31 cellular contexts compared by ENCODE assay signal in genomic region chr16:88606146-88606757, GRCh38. TPM values are rescaled to one million over a fixed set of nuclear protein-coding genes. Genes with fewer than 3 reads are reported as not detected.
"Had no signal": no experiment of that assay in that cellular context is flagged by ENCODE, and none has a peak within 500 bp of the region (broad histone marks: within the 10 kb centered on the region; RNA-seq: fewer than 3 reads in every experiment).

No MANE protein-coding gene starts in this region.

- FAIRE-seq: small intestine had no signal

- ATAC-seq: activated CD4-positive, alpha-beta T cell treated with anti-CD3 and anti-CD28 coated beads for 36 hours; activated T-helper 17 cell treated with anti-CD3 and anti-CD28 coated beads, Interleukin-2, amount 50 U/mL, for 72 hours; effector memory CD8-positive, alpha-beta T cell; gastrocnemius medialis; left cardiac atrium; sciatic nerve; stimulated activated memory B cell treated with anti-CD40 and anti-IgM and Interleukin-4, amounts not matched to agents 10 μg/mL and 1 μg/mL and 100 μg/mL, for 72 hours had no signal

- H3K27me3 Mint-ChIP-seq: activated B cell treated with CpG ODN at 0.5 μM for 24 hours; activated CD4-positive, alpha-beta T cell treated with anti-CD3 and anti-CD28 coated beads for 36 hours; activated naive CD8-positive, alpha-beta T cell; activated T-cell treated with anti-CD3 and anti-CD28 coated beads, Interleukin-2, amount 50 U/mL, for 24 hours; activated T-helper 17 cell treated with anti-CD3 and anti-CD28 coated beads, Interleukin-2, amount 50 U/mL, for 72 hours; effector memory CD8-positive, alpha-beta T cell; memory B cell; stimulated activated memory B cell treated with anti-CD40 and anti-IgM and Interleukin-4, amounts not matched to agents 10 μg/mL and 1 μg/mL and 100 μg/mL, for 72 hours had no signal

- H3K27ac ChIP-seq: adrenal gland, ascending aorta, brain microvascular endothelial cell, colonic mucosa, esophagus muscularis mucosa, gastrocnemius medialis, heart left ventricle, tibial nerve, uterus had no signal

- H3K27ac Mint-ChIP-seq: activated B cell treated with CpG ODN at 0.5 μM for 24 hours; activated CD4-positive, alpha-beta T cell treated with anti-CD3 and anti-CD28 coated beads for 36 hours; activated naive CD8-positive, alpha-beta T cell; activated T-cell treated with anti-CD3 and anti-CD28 coated beads, Interleukin-2, amount 50 U/mL, for 24 hours; activated T-helper 17 cell treated with anti-CD3 and anti-CD28 coated beads, Interleukin-2, amount 50 U/mL, for 72 hours; memory B cell; nephron; stimulated activated memory B cell treated with anti-CD40 and anti-IgM and Interleukin-4, amounts not matched to agents 10 μg/mL and 1 μg/mL and 100 μg/mL, for 72 hours; T-helper 1 cell treated with Interleukin-12 subunit alpha and Interleukin-12 subunit beta and Interleukin-4 antibody, amounts not matched to agents 30 μg/mL and 1 μg/mL, for 36 hours had no signal

- H3K4me3 Mint-ChIP-seq: activated B cell treated with CpG ODN at 0.5 μM for 24 hours; activated CD4-positive, alpha-beta T cell treated with anti-CD3 and anti-CD28 coated beads for 36 hours; activated naive CD8-positive, alpha-beta T cell; activated T-cell treated with anti-CD3 and anti-CD28 coated beads, Interleukin-2, amount 50 U/mL, for 24 hours; activated T-helper 17 cell treated with anti-CD3 and anti-CD28 coated beads, Interleukin-2, amount 50 U/mL, for 72 hours; effector memory CD8-positive, alpha-beta T cell; memory B cell; nephron; stimulated activated memory B cell treated with anti-CD40 and anti-IgM and Interleukin-4, amounts not matched to agents 10 μg/mL and 1 μg/mL and 100 μg/mL, for 72 hours; T-helper 1 cell treated with Interleukin-12 subunit alpha and Interleukin-12 subunit beta and Interleukin-4 antibody, amounts not matched to agents 30 μg/mL and 1 μg/mL, for 36 hours had no signal

- H3K27me3 ChIP-seq: adrenal gland, ascending aorta, brain microvascular endothelial cell, colonic mucosa, dorsolateral prefrontal cortex, esophagus muscularis mucosa, gastrocnemius medialis, heart left ventricle, tibial nerve, uterus had no signal

- H3K4me3 ChIP-seq: adrenal gland, ascending aorta, colonic mucosa, dorsolateral prefrontal cortex, esophagus muscularis mucosa, gastrocnemius medialis, heart left ventricle, tibial nerve, uterus had no signal

- H3K36me3 ChIP-seq: uterus had no signal

- H3K4me1 ChIP-seq: ascending aorta, colonic mucosa, gastrocnemius medialis, tibial nerve, uterus had no signal

- H3K9me3 Mint-ChIP-seq: activated B cell treated with CpG ODN at 0.5 μM for 24 hours; activated T-cell treated with anti-CD3 and anti-CD28 coated beads, Interleukin-2, amount 50 U/mL, for 24 hours; activated T-helper 17 cell treated with anti-CD3 and anti-CD28 coated beads, Interleukin-2, amount 50 U/mL, for 72 hours; effector memory CD8-positive, alpha-beta T cell; memory B cell; nephron; stimulated activated memory B cell treated with anti-CD40 and anti-IgM and Interleukin-4, amounts not matched to agents 10 μg/mL and 1 μg/mL and 100 μg/mL, for 72 hours; T-helper 1 cell treated with Interleukin-12 subunit alpha and Interleukin-12 subunit beta and Interleukin-4 antibody, amounts not matched to agents 30 μg/mL and 1 μg/mL, for 36 hours had no signal

- DNase-seq: activated B cell treated with CpG ODN at 0.5 μM for 24 hours; activated CD4-positive, alpha-beta T cell treated with anti-CD3 and anti-CD28 coated beads for 36 hours; activated CD4-positive, alpha-beta T cell treated with anti-CD3 and anti-CD28 coated beads, Interleukin-2, amount 50 U/mL, for 4 hours; activated CD8-positive, alpha-beta memory T cell treated with anti-CD3 and anti-CD28 coated beads for 24 hours; activated CD8-positive, alpha-beta memory T cell treated with anti-CD3 and anti-CD28 coated beads, Interleukin-2, amount 50 U/mL, for 4 hours; activated naive CD4-positive, alpha-beta T cell; activated T-cell treated with anti-CD3 and anti-CD28 coated beads, Interleukin-2, amount 50 U/mL, for 24 hours; adrenal gland; brain microvascular endothelial cell; colonic mucosa; effector memory CD8-positive, alpha-beta T cell; gastrocnemius medialis; islet precursor cell; left cardiac atrium; nucleus accumbens; small intestine; stimulated activated CD4-positive, alpha-beta T cell treated with anti-CD3 and anti-CD28 coated beads, Interleukin-15, amount 100 ng/mL, for 24 hours; T1000; uterus had no signal

- H3K4me1 Mint-ChIP-seq: activated CD4-positive, alpha-beta T cell treated with anti-CD3 and anti-CD28 coated beads for 36 hours had no signal

- H3K9me3 ChIP-seq: adrenal gland, ascending aorta, colonic mucosa, esophagus muscularis mucosa, gastrocnemius medialis, heart left ventricle, tibial nerve, uterus had no signal

RNA-seq across cellular contexts. Expression of gene IL17C, which starts 32.1 kb away (rescaled TPM):
- total RNA-seq: adrenal gland, ascending aorta, colonic mucosa, esophagus muscularis mucosa, gastrocnemius medialis, heart left ventricle, left cardiac atrium, sciatic nerve, tibial nerve, uterus had no signal
- polyA plus RNA-seq: adrenal gland, heart left ventricle had no signal
